23 cellular contexts compared by ENCODE assay signal in the genomic region with DNA sequence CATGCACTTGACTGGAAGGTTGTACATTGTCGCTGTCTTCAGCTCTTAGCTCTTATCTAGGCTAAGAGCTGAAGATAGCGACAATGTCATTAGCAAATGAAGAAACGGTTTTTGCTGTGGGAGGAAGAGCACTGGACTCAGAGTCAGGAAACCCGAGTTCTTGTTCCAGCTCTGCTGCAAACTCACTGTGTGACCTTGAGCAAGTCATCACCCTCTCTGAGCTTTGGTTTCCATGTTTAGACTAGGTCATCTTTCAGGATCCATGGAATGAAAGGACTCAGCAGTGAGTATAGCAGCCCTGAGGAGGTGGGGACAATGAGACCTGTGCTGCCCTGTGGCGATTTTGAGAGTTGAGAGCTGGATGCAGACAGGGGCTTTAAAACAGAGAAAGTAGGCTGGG.
"Had no signal": no experiment of that assay in that cellular context is flagged by ENCODE, and none has a peak within 500 bp of the region (broad histone marks: within the 10 kb centered on the region; RNA-seq: fewer than 3 reads in every experiment).

No MANE protein-coding gene starts in this region.

- H3K4me1 ChIP-seq: colonic mucosa, spleen, upper lobe of right lung had no signal

- H2AFZ ChIP-seq: hepatocyte had no signal

- H3K4me3 Mint-ChIP-seq: endodermal cell; naive thymus-derived CD8-positive, alpha-beta T cell; neural crest cell; stimulated activated memory B cell treated with anti-CD40 and anti-IgM and Interleukin-4, amounts not matched to agents 10 μg/mL and 1 μg/mL and 100 μg/mL, for 72 hours; stimulated activated naive CD8-positive, alpha-beta T cell treated with anti-CD3 and anti-CD28 coated beads, Interleukin-15, Interleukin-2, amounts not matched to agents 100 ng/mL and 50 ng/mL, for 24 hours had no signal

- H3K27ac Mint-ChIP-seq: endodermal cell; stimulated activated memory B cell treated with anti-CD40 and anti-IgM and Interleukin-4, amounts not matched to agents 10 μg/mL and 1 μg/mL and 100 μg/mL, for 72 hours; stimulated activated naive CD8-positive, alpha-beta T cell treated with anti-CD3 and anti-CD28 coated beads, Interleukin-15, Interleukin-2, amounts not matched to agents 100 ng/mL and 50 ng/mL, for 24 hours had no signal

- H3K4me1 Mint-ChIP-seq: stimulated activated memory B cell treated with anti-CD40 and anti-IgM and Interleukin-4, amounts not matched to agents 10 μg/mL and 1 μg/mL and 100 μg/mL, for 72 hours had no signal

- ATAC-seq: left cardiac atrium; left ventricle myocardium superior; naive thymus-derived CD8-positive, alpha-beta T cell; right cardiac atrium; stimulated activated memory B cell treated with anti-CD40 and anti-IgM and Interleukin-4, amounts not matched to agents 10 μg/mL and 1 μg/mL and 100 μg/mL, for 72 hours; upper lobe of right lung had no signal

- H3K27ac ChIP-seq: colonic mucosa, hepatocyte, ovary, spleen, tibial artery, upper lobe of right lung, vagina had no signal

- H3K4me2 ChIP-seq: hepatocyte had no signal

- FAIRE-seq: endothelial cell of umbilical vein, kidney had no signal

- H3K9me3 Mint-ChIP-seq: endodermal cell; naive thymus-derived CD8-positive, alpha-beta T cell; neural crest cell; stimulated activated memory B cell treated with anti-CD40 and anti-IgM and Interleukin-4, amounts not matched to agents 10 μg/mL and 1 μg/mL and 100 μg/mL, for 72 hours; stimulated activated naive CD8-positive, alpha-beta T cell treated with anti-CD3 and anti-CD28 coated beads, Interleukin-15, Interleukin-2, amounts not matched to agents 100 ng/mL and 50 ng/mL, for 24 hours had no signal

- H3K4me3 ChIP-seq: colonic mucosa, hepatocyte, ovary, spleen, tibial artery, upper lobe of right lung, vagina had no signal

- DNase-seq: colonic mucosa; effector CD4-positive, alpha-beta T cell; endodermal cell; foreskin melanocyte; kidney; left cardiac atrium; left ventricle myocardium superior; naive thymus-derived CD8-positive, alpha-beta T cell; nucleus accumbens; ovary; right cardiac atrium; spleen; stimulated activated CD4-positive, alpha-beta T cell treated with anti-CD3 and anti-CD28 coated beads, Interleukin-15, amount 100 ng/mL, for 24 hours; stimulated activated CD4-positive, alpha-beta T cell treated with anti-CD3 and anti-CD28 coated beads, Interleukin-1b, Interleukin-23, amount 100 ng/mL, for 48 hours; stimulated activated CD4-positive, alpha-beta T cell treated with anti-CD3 and anti-CD28 coated beads, Interleukin-4, amount 100 ng/mL, for 24 hours; tibial artery; upper lobe of right lung had no signal

- H3K9me3 ChIP-seq: colonic mucosa, ovary, spleen, tibial artery, upper lobe of right lung, vagina had no signal

- H3K27me3 ChIP-seq: colonic mucosa, hepatocyte, ovary, tibial artery, upper lobe of right lung, vagina had no signal

- H3K36me3 ChIP-seq: colonic mucosa, ovary, spleen, tibial artery, upper lobe of right lung, vagina had no signal

- H3K36me3 Mint-ChIP-seq: naive thymus-derived CD8-positive, alpha-beta T cell; stimulated activated memory B cell treated with anti-CD40 and anti-IgM and Interleukin-4, amounts not matched to agents 10 μg/mL and 1 μg/mL and 100 μg/mL, for 72 hours had no signal
